39 cellular contexts compared by ENCODE assay signal in the genomic region with DNA sequence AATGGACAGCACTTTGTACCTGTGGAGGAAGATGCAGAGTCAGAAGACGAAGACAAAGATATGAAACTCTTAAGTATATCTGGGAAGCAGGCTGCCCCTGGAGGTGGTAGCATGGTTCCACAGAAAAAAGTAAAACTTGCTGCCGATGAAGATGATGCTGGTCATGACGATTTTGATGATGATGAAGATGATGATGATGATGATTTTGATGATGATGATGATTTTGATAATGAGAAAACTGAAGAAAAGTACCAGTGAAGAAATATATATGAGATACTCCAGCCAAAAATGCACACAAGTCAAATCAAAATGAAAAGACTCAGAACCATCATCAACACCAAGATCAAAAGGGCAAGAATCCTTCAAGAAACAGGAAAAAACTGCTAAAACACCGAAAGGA.
"Had no signal": no experiment of that assay in that cellular context is flagged by ENCODE, and none has a peak within 500 bp of the region (broad histone marks: within the 10 kb centered on the region; RNA-seq: fewer than 3 reads in every experiment).

No MANE protein-coding gene starts in this region.

- H3K27ac ChIP-seq: adrenal gland, ascending aorta, body of pancreas, brain microvascular endothelial cell, breast epithelium, cardiac muscle cell had no signal

- H3K4me1 Mint-ChIP-seq: activated naive CD4-positive, alpha-beta T cell treated with anti-CD3 and anti-CD28 coated beads, Interleukin-2, amount 10 ng/mL, durations not matched to agents 7 days and 5 days; activated naive CD4-positive, alpha-beta T cell treated with anti-CD3 and anti-CD28 coated beads, Interleukin-2, amount 50 U/mL, for 24 hours; activated naive CD8-positive, alpha-beta T cell treated with anti-CD3 and anti-CD28 coated beads for 36 hours; activated naive CD8-positive, alpha-beta T cell treated with anti-CD3 and anti-CD28 coated beads, Interleukin-2, amount 10 ng/mL, durations not matched to agents 7 days and 5 days; activated naive CD8-positive, alpha-beta T cell treated with anti-CD3 and anti-CD28 coated beads, Interleukin-2, amount 50 U/mL, for 24 hours; brain; central memory CD8-positive, alpha-beta T cell had no signal

- H3K4me1 ChIP-seq: adrenal gland, ascending aorta, body of pancreas, breast epithelium had no signal

- H3K27me3 Mint-ChIP-seq: activated naive CD4-positive, alpha-beta T cell treated with anti-CD3 and anti-CD28 coated beads, Interleukin-2, amount 10 ng/mL, durations not matched to agents 7 days and 5 days; activated naive CD8-positive, alpha-beta T cell treated with anti-CD3 and anti-CD28 coated beads, Interleukin-2, amount 10 ng/mL, durations not matched to agents 7 days and 5 days; activated naive CD8-positive, alpha-beta T cell treated with anti-CD3 and anti-CD28 coated beads, Interleukin-2, amount 50 U/mL, for 24 hours; activated T-cell treated with anti-CD3 and anti-CD28 coated beads, Interleukin-2, amount 50 U/mL, for 24 hours had no signal

- H3K36me3 Mint-ChIP-seq: activated naive CD4-positive, alpha-beta T cell treated with anti-CD3 and anti-CD28 coated beads, Interleukin-2, amount 10 ng/mL, durations not matched to agents 7 days and 5 days; activated naive CD4-positive, alpha-beta T cell treated with anti-CD3 and anti-CD28 coated beads, Interleukin-2, amount 50 U/mL, for 24 hours; activated naive CD4-positive, alpha-beta T cell treated with anti-CD3 and anti-CD28 coated beads, Interleukin-2, amount 50 U/mL, for 72 hours; activated naive CD8-positive, alpha-beta T cell; activated naive CD8-positive, alpha-beta T cell treated with anti-CD3 and anti-CD28 coated beads for 36 hours; activated naive CD8-positive, alpha-beta T cell treated with anti-CD3 and anti-CD28 coated beads, Interleukin-2, amount 10 ng/mL, durations not matched to agents 7 days and 5 days; brain had no signal

- H3K27me3 ChIP-seq: adrenal gland, ascending aorta, body of pancreas, brain microvascular endothelial cell, breast epithelium had no signal

- H3K4me3 ChIP-seq: adrenal gland, ascending aorta, body of pancreas, breast epithelium, cardiac muscle cell had no signal

- H3K4me3 Mint-ChIP-seq: activated naive CD4-positive, alpha-beta T cell treated with anti-CD3 and anti-CD28 coated beads for 36 hours; activated naive CD4-positive, alpha-beta T cell treated with anti-CD3 and anti-CD28 coated beads, Interleukin-2, amount 10 ng/mL, durations not matched to agents 7 days and 5 days; activated naive CD4-positive, alpha-beta T cell treated with anti-CD3 and anti-CD28 coated beads, Interleukin-2, amount 50 U/mL, for 24 hours; activated naive CD8-positive, alpha-beta T cell; activated naive CD8-positive, alpha-beta T cell treated with anti-CD3 and anti-CD28 coated beads for 36 hours; activated naive CD8-positive, alpha-beta T cell treated with anti-CD3 and anti-CD28 coated beads, Interleukin-2, amount 10 ng/mL, durations not matched to agents 7 days and 5 days; activated naive CD8-positive, alpha-beta T cell treated with anti-CD3 and anti-CD28 coated beads, Interleukin-2, amount 50 U/mL, for 24 hours; activated T-cell treated with anti-CD3 and anti-CD28 coated beads, Interleukin-2, amount 50 U/mL, for 24 hours; activated T-cell treated with anti-CD3 and anti-CD28 coated beads, Interleukin-2, amount 50 U/mL, for 4 hours; activated T-cell treated with anti-CD3 and anti-CD28 coated beads, Interleukin-2, amount 50 U/mL, for 72 hours; activated T-helper 1 cell treated with anti-CD3 and anti-CD28 coated beads, Interleukin-12 subunit alpha, Interleukin-12 subunit beta, Interleukin-2, Interleukin-4 antibody, amounts not matched to agents 30 ng/mL and 10 ng/mL and 1 ng/mL, durations not matched to agents 14 hours and 24 hours and 36 hours; brain; central memory CD8-positive, alpha-beta T cell had no signal

- H3K9me3 Mint-ChIP-seq: activated naive CD4-positive, alpha-beta T cell treated with anti-CD3 and anti-CD28 coated beads for 36 hours; activated naive CD4-positive, alpha-beta T cell treated with anti-CD3 and anti-CD28 coated beads, Interleukin-2, amount 10 ng/mL, durations not matched to agents 7 days and 5 days; activated naive CD4-positive, alpha-beta T cell treated with anti-CD3 and anti-CD28 coated beads, Interleukin-2, amount 50 U/mL, for 24 hours; activated naive CD4-positive, alpha-beta T cell treated with anti-CD3 and anti-CD28 coated beads, Interleukin-2, amount 50 U/mL, for 72 hours; activated naive CD8-positive, alpha-beta T cell treated with anti-CD3 and anti-CD28 coated beads for 36 hours; activated naive CD8-positive, alpha-beta T cell treated with anti-CD3 and anti-CD28 coated beads, Interleukin-2, amount 10 ng/mL, durations not matched to agents 7 days and 5 days; activated naive CD8-positive, alpha-beta T cell treated with anti-CD3 and anti-CD28 coated beads, Interleukin-2, amount 50 U/mL, for 24 hours; activated T-cell treated with anti-CD3 and anti-CD28 coated beads, Interleukin-2, amount 50 U/mL, for 24 hours; activated T-cell treated with anti-CD3 and anti-CD28 coated beads, Interleukin-2, amount 50 U/mL, for 4 hours; activated T-helper 1 cell treated with anti-CD3 and anti-CD28 coated beads, Interleukin-12 subunit alpha, Interleukin-12 subunit beta, Interleukin-2, Interleukin-4 antibody, amounts not matched to agents 30 ng/mL and 10 ng/mL and 1 ng/mL, durations not matched to agents 14 hours and 24 hours and 36 hours; activated T-helper 2 cell treated with anti-CD3 and anti-CD28 coated beads, Interferon-gamma antibody, Interleukin-2, Interleukin-4, amounts not matched to agents 10 μg/mL and 5 μg/mL and 100 μg/mL, durations not matched to agents 14 hours and 24 hours and 36 hours; brain; central memory CD8-positive, alpha-beta T cell had no signal

- ATAC-seq: activated naive CD4-positive, alpha-beta T cell treated with anti-CD3 and anti-CD28 coated beads, Interleukin-2, amount 50 U/mL, for 72 hours; activated naive CD8-positive, alpha-beta T cell treated with anti-CD3 and anti-CD28 coated beads, Interleukin-2, amount 50 U/mL, for 24 hours; activated T-cell treated with anti-CD3 and anti-CD28 coated beads, Interleukin-2, amount 50 U/mL, for 4 hours; activated T-cell treated with anti-CD3 and anti-CD28 coated beads, Interleukin-2, amount 50 U/mL, for 72 hours; body of pancreas had no signal

- H3K27ac Mint-ChIP-seq: activated naive CD4-positive, alpha-beta T cell treated with anti-CD3 and anti-CD28 coated beads for 36 hours; activated naive CD4-positive, alpha-beta T cell treated with anti-CD3 and anti-CD28 coated beads, Interleukin-2, amount 10 ng/mL, durations not matched to agents 7 days and 5 days; activated naive CD4-positive, alpha-beta T cell treated with anti-CD3 and anti-CD28 coated beads, Interleukin-2, amount 50 U/mL, for 24 hours; activated naive CD4-positive, alpha-beta T cell treated with anti-CD3 and anti-CD28 coated beads, Interleukin-2, amount 50 U/mL, for 72 hours; activated naive CD8-positive, alpha-beta T cell; activated naive CD8-positive, alpha-beta T cell treated with anti-CD3 and anti-CD28 coated beads for 36 hours; activated naive CD8-positive, alpha-beta T cell treated with anti-CD3 and anti-CD28 coated beads, Interleukin-2, amount 10 ng/mL, durations not matched to agents 7 days and 5 days; activated naive CD8-positive, alpha-beta T cell treated with anti-CD3 and anti-CD28 coated beads, Interleukin-2, amount 50 U/mL, for 24 hours; activated T-cell treated with anti-CD3 and anti-CD28 coated beads, Interleukin-2, amount 50 U/mL, for 24 hours; activated T-cell treated with anti-CD3 and anti-CD28 coated beads, Interleukin-2, amount 50 U/mL, for 72 hours; activated T-helper 1 cell treated with anti-CD3 and anti-CD28 coated beads, Interleukin-12 subunit alpha, Interleukin-12 subunit beta, Interleukin-2, Interleukin-4 antibody, amounts not matched to agents 30 ng/mL and 10 ng/mL and 1 ng/mL, durations not matched to agents 14 hours and 24 hours and 36 hours; activated T-helper 2 cell treated with anti-CD3 and anti-CD28 coated beads, Interferon-gamma antibody, Interleukin-2, Interleukin-4, amounts not matched to agents 10 μg/mL and 5 μg/mL and 100 μg/mL, durations not matched to agents 14 hours and 24 hours and 36 hours; brain had no signal

- DNase-seq: activated effector memory CD4-positive, alpha-beta T cell treated with anti-CD3 and anti-CD28 coated beads, Interleukin-2, amount 50 U/mL, for 16 hours; activated effector memory CD4-positive, alpha-beta T cell treated with Interleukin-2 at 50 U/mL for 16 hours; activated gamma-delta T cell; activated gamma-delta T cell treated with Interleukin-2 at 50 U/mL for 16 hours; activated naive CD4-positive, alpha-beta T cell; activated naive CD4-positive, alpha-beta T cell treated with anti-CD3 and anti-CD28 coated beads for 36 hours; activated naive CD4-positive, alpha-beta T cell treated with anti-CD3 and anti-CD28 coated beads, Interleukin-2, amount 10 ng/mL, durations not matched to agents 7 days and 5 days; activated naive CD4-positive, alpha-beta T cell treated with anti-CD3 and anti-CD28 coated beads, Interleukin-2, amount 50 U/mL, for 16 hours; activated naive CD4-positive, alpha-beta T cell treated with Interleukin-2 at 50 U/mL for 16 hours; activated naive CD8-positive, alpha-beta T cell treated with anti-CD3 and anti-CD28 coated beads for 36 hours; activated naive CD8-positive, alpha-beta T cell treated with anti-CD3 and anti-CD28 coated beads, Interleukin-2, amount 10 ng/mL, durations not matched to agents 7 days and 5 days; activated naive CD8-positive, alpha-beta T cell treated with anti-CD3 and anti-CD28 coated beads, Interleukin-2, amount 50 U/mL, for 24 hours; activated T-cell treated with anti-CD3 and anti-CD28 coated beads, Interleukin-2, amount 50 U/mL, for 1 hour; activated T-cell treated with anti-CD3 and anti-CD28 coated beads, Interleukin-2, amount 50 U/mL, for 24 hours; activated T-cell treated with anti-CD3 and anti-CD28 coated beads, Interleukin-2, amount 50 U/mL, for 4 hours; activated T-cell treated with anti-CD3 and anti-CD28 coated beads, Interleukin-2, amount 50 U/mL, for 48 hours; activated T-cell treated with anti-CD3 and anti-CD28 coated beads, Interleukin-2, amount 50 U/mL, for 72 hours; adrenal gland; amniotic stem cell; amygdala; anterior cingulate cortex; aorta; body of pancreas; brain microvascular endothelial cell; caudate nucleus; central memory CD4-positive, alpha-beta T cell; cerebellar nuclear complex had no signal

- H3K9me3 ChIP-seq: adrenal gland, ascending aorta, body of pancreas, breast epithelium had no signal

- FAIRE-seq: astrocyte, bronchial epithelial cell had no signal

- H3K36me3 ChIP-seq: adrenal gland, ascending aorta, brain microvascular endothelial cell, breast epithelium, cardiac muscle cell had no signal
